ENCODE assay signal across 8 cellular contexts in the genomic region with DNA sequence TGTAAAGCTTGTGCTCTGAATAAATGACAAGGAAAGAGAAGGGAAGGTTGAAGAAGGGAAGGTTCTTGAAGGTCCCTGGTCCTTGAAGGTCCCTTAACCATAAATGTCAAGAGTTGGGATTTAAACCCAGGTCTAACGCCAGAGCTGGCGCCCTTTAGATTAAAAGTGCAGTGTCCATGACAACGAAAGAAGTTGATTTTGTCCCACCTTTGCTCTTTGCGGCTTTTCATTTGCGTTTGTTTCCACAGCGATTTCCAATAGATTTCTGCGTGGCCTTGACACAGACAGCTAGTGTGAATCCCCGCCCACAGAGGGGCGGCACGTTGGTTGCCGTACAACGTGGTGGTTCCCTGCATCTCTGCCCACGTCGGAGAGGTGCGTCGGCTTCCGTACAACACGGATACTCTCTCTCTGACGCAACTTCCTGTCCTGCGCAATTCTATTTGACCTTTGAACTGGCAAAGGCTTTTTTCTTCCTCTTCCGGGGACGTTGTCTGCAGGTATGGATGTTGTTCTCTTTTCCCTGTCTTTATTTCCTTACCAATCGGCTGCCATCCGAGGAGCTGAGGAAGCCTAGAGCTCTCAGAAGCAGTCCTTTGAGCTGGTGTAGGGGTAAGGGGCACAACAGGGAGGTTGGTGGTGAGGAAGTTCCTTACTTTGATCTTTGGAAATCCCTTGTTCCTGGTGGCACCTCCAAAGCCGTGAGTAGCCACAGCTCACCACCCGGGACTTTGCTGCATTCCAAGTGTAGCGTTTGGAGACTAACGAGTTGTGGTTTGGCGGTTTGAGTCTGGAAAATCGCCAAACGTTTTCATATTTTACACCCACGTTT. TPM values are rescaled to one million over a fixed set of nuclear protein-coding genes. Genes with fewer than 3 reads are reported as not detected.
DNase-seq lines count a peak whose midpoint lies in the region; ATAC-seq and TF ChIP-seq lines count a peak whose summit lies in the region.

Gene RPL34 (plus strand): TSS at position 476 of the 832 bp plus-strand sequence. CDS start 1,384 bp downstream, outside the sequence.

- intact Hi-C loops in head of caudate nucleus (cut with DNase I), result no loop called here

- H3K27me3 ChIP-seq in SU-DHL-6 (ENCODE audit: low read length), result no peaks in the 10 kb centered on the region
- no peaks in the 10 kb centered on the region for H3K27me3 ChIP-seq in thymus (ENCODE audit: control insufficient read depth, insufficient read depth)

- H2AFZ ChIP-seq in SU-DHL-6 (ENCODE audit: low read depth, low read length, severe bottlenecking), result peak within 1 kb of the TSS; percentile 56

- no peaks in the 10 kb centered on the region for H3K27me3 Mint-ChIP-seq in activated naive CD8-positive, alpha-beta T cell treated with anti-CD3 and anti-CD28 coated beads, Interleukin-2, amount 10 ng/mL, durations not matched to agents 7 days and 5 days
- H3K27me3 Mint-ChIP-seq in osteocyte (ENCODE audit: unreplicated experiment), result no peaks in the 10 kb centered on the region

- H3K27ac Mint-ChIP-seq in activated naive CD8-positive, alpha-beta T cell treated with anti-CD3 and anti-CD28 coated beads, Interleukin-2, amount 10 ng/mL, durations not matched to agents 7 days and 5 days, result peak within 1 kb of the TSS; percentile 95
- peak within 1 kb of the TSS; percentile 91 for H3K27ac Mint-ChIP-seq in osteocyte (ENCODE audit: unreplicated experiment)

- peak within 1 kb of the TSS; percentile 57 for H3K27ac ChIP-seq in SU-DHL-6 (ENCODE audit: low read depth, low read length)
- H3K27ac ChIP-seq in thymus (ENCODE audit: low read depth), result peak within 1 kb of the TSS; percentile 90

- peaks cover 6% of the 10 kb centered on the region for H3K9me3 Mint-ChIP-seq in activated naive CD8-positive, alpha-beta T cell treated with anti-CD3 and anti-CD28 coated beads, Interleukin-2, amount 10 ng/mL, durations not matched to agents 7 days and 5 days
- no peaks in the 10 kb centered on the region for H3K9me3 Mint-ChIP-seq in osteocyte (ENCODE audit: unreplicated experiment)

- H3K4me1 Mint-ChIP-seq in activated naive CD8-positive, alpha-beta T cell treated with anti-CD3 and anti-CD28 coated beads, Interleukin-2, amount 10 ng/mL, durations not matched to agents 7 days and 5 days, result peaks cover 35% of the 10 kb centered on the region
- peaks cover 38% of the 10 kb centered on the region for H3K4me1 Mint-ChIP-seq in osteocyte (ENCODE audit: unreplicated experiment)

- H3K36me3 ChIP-seq in SU-DHL-6 (ENCODE audit: low read length) (peaks cover 21% of the 10 kb centered on the region), thymus (ENCODE audit: control insufficient read depth, insufficient read depth) (peaks cover 29% of the 10 kb centered on the region)

- H3K4me1 ChIP-seq in thymus (ENCODE audit: control insufficient read depth, insufficient read depth, low read length), result peaks cover 16% of the 10 kb centered on the region

- WGBS in thymus, result under 1% methylated on average over 32 of the region's 32 CpGs

- H3K9ac ChIP-seq in SU-DHL-6 (ENCODE audit: low read length), result peak within 1 kb of the TSS; percentile 95

- peak; percentile 51 for TF ChIP-seq POLR2A in GM10847 (IDR thresholded peaks at IDR 0.05; ENCODE audit: extremely low read depth, insufficient read length)

- H3K9me3 ChIP-seq in SU-DHL-6 (ENCODE audit: insufficient read depth, low read length), result no peaks in the 10 kb centered on the region
- H3K9me3 ChIP-seq in thymus (ENCODE audit: control insufficient read depth), result no peaks in the 10 kb centered on the region

- peaks cover 57% of the 10 kb centered on the region for H3K79me2 ChIP-seq in SU-DHL-6 (ENCODE audit: insufficient read depth, low read length)

- 0 out of 2 replicates have a peak, but pooled peaks cover 7% of the 10 kb centered on the region for H4K20me1 ChIP-seq in SU-DHL-6 (ENCODE audit: low read depth, low read length)

- no peaks in the 10 kb centered on the region for H3K9me2 ChIP-seq in SU-DHL-6 (replicated peaks; ENCODE audit: insufficient read depth, low read length)

- peak within 1 kb of the TSS; percentile 93 for H3K4me3 Mint-ChIP-seq in activated naive CD8-positive, alpha-beta T cell treated with anti-CD3 and anti-CD28 coated beads, Interleukin-2, amount 10 ng/mL, durations not matched to agents 7 days and 5 days
- peak within 1 kb of the TSS; percentile 97 for H3K4me3 Mint-ChIP-seq in osteocyte (ENCODE audit: unreplicated experiment)

- H3K4me3 ChIP-seq in SU-DHL-6 (ENCODE audit: insufficient read depth, low read length, poor library complexity, severe bottlenecking) (peak within 1 kb of the TSS; percentile 97), thymus (ENCODE audit: low read length) (peak within 1 kb of the TSS; percentile 71)

- H3K4me2 ChIP-seq in SU-DHL-6 (ENCODE audit: low read depth, low read length, poor library complexity, severe bottlenecking), result peak within 1 kb of the TSS; percentile 96

- POLR2A ChIA-PET in activated naive CD8-positive, alpha-beta T cell treated with anti-CD3 and anti-CD28 coated beads, Interleukin-2, amount 10 ng/mL, durations not matched to agents 7 days and 5 days (lab: Charles Lee), result interaction anchor here (0.7 to 2.1 kb wide), 8 partner anchors 9 to 590 kb away, joined by 3 to 15 read pairs (median 4); partner anchors contain the start of genes LEF1 and OSTC

- DNase-seq in NCI-H128 (lab: John Stamatoyannopoulos, UW; ENCODE audit: unreplicated experiment) (peak; percentile 83), head of caudate nucleus (peak; percentile 94 to 100 (median 98)), osteocyte (ENCODE audit: extremely low spot score, unreplicated experiment) (peak; percentile 97)
- DNase-seq in activated naive CD8-positive, alpha-beta T cell treated with anti-CD3 and anti-CD28 coated beads, Interleukin-2, amount 10 ng/mL, durations not matched to agents 7 days and 5 days, result peak; percentile 88

- H3K36me3 Mint-ChIP-seq in activated naive CD8-positive, alpha-beta T cell treated with anti-CD3 and anti-CD28 coated beads, Interleukin-2, amount 10 ng/mL, durations not matched to agents 7 days and 5 days, result peaks cover 57% of the 10 kb centered on the region
- peaks cover 31% of the 10 kb centered on the region for H3K36me3 Mint-ChIP-seq in osteocyte (ENCODE audit: unreplicated experiment)

- TF ChIP-seq CTCF in SU-DHL-6 (IDR thresholded peaks at IDR 0.05; ENCODE audit: insufficient read depth, low read length, poor library complexity, severe bottlenecking) (no peak), osteocyte (IDR thresholded peaks at IDR 0.05) (no peak)

- H3F3A ChIP-seq in SU-DHL-6 (ENCODE audit: insufficient read depth), result no peaks in the 10 kb centered on the region

- peak; percentile 100 for ATAC-seq in HG02678 (IDR thresholded peaks at IDR 0.05; ENCODE audit: unreplicated experiment)
- ATAC-seq in activated naive CD8-positive, alpha-beta T cell treated with anti-CD3 and anti-CD28 coated beads, Interleukin-2, amount 10 ng/mL, durations not matched to agents 7 days and 5 days (ENCODE audit: low read depth), result peak; percentile 99

RNA-seq across cellular contexts. Expression of gene RPL34, which starts in this region (rescaled TPM):
- total RNA-seq in activated naive CD8-positive, alpha-beta T cell treated with anti-CD3 and anti-CD28 coated beads, Interleukin-2, amount 10 ng/mL, durations not matched to agents 7 days and 5 days, result 1,000 to 10,000 TPM; 1,432 to 1,506 TPM
- total RNA-seq in osteocyte, result 1,029 and 1,032 TPM in 2 replicates
- polyA plus RNA-seq in thymus, result 9,578 TPM

Comparison
In these comparisons a context has a peak if more than half of its experiments do, and no peak if none do; other contexts are left out.
1. Peak in every context shown above with its lines: DNase-seq, ATAC-seq, H3K4me3 ChIP-seq and H3K27ac ChIP-seq.